8 cellular contexts compared by ENCODE assay signal in the genomic region with DNA sequence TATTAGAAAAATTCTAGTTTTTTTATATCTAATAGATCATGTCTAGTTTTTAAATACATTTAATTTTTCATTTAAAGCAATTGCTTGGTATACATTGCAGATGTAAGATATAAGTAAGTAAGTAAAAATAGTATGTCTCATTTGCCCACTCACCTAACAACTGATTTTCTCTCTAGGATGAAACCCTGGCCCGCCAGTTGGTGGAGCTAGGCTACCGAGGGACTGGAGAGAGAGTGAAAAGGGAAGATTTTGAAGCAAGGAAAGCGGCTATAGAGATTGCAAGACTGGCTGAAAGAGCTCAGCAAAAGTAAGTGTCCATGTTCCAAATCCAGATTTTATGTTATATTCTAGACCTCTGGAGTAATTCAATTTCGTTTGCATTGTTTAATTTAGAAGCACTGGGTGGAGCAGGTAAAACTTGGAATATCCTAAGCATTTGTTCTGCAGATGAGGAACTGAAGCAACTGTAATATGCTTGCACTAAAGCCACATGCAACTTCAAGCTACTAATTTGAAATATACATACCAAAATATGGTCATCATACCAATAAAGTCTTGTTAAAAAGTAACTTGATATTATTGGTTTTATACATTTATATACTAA. TPM values are rescaled to one million over a fixed set of nuclear protein-coding genes. Genes with fewer than 3 reads are reported as not detected.
DNase-seq lines count a peak whose midpoint lies in the region; ATAC-seq, FAIRE-seq and TF ChIP-seq lines count a peak whose summit lies in the region.

No MANE protein-coding gene starts in this region.

- H3K9me3 ChIP-seq in RWPE2 (ENCODE audit: severe bottlenecking), result no peaks in the 10 kb centered on the region

- no peak overlapping the region for H3K4me3 ChIP-seq in RWPE2 (ENCODE audit: severe bottlenecking)

- TF ChIP-seq POLR2A in GM12892 (IDR thresholded peaks at IDR 0.05; ENCODE audit: low read depth, low read length), result no peak

- DNase-seq in AG09319 (ENCODE audit: extremely low read depth, low read depth), result no peak
- DNase-seq in HT-29 (ENCODE audit: low spot score), result peak; percentile 76
- no peak for DNase-seq in RWPE2 (ENCODE audit: low spot score)
- DNase-seq in astrocyte of the hippocampus (ENCODE audit: low read depth, low spot score), result peak; percentile 64
- DNase-seq in left colon, result peak in 1 of 2 donors; percentile 49
- peak; percentile 54 for DNase-seq in stimulated activated CD8-positive, alpha-beta memory T cell treated with anti-CD3 and anti-CD28 coated beads, Interleukin-4, amount 100 ng/mL, for 48 hours
- DNase-seq in GM12892 (ENCODE audit: insufficient read length), result no peak

- no peak for FAIRE-seq in GM12892 (lab: Jason Lieb, UNC)

- no peaks in the 10 kb centered on the region for H3K36me3 ChIP-seq in RWPE2 (ENCODE audit: low read depth)

- peak; percentile 84 for TF ChIP-seq CTCF in AG09319 (IDR thresholded peaks at IDR 0.05; ENCODE audit: low read depth, low read length)
- peak; percentile 64 for TF ChIP-seq CTCF in GM12873 (IDR thresholded peaks at IDR 0.05; ENCODE audit: insufficient read depth, low read depth, low read length, missing control alignments)
- TF ChIP-seq CTCF in RWPE2 (IDR thresholded peaks at IDR 0.05; ENCODE audit: poor library complexity, severe bottlenecking), result peak; percentile 88

- H3K4me1 ChIP-seq in RWPE2 (ENCODE audit: insufficient read depth, poor library complexity, severe bottlenecking), result no peaks in the 10 kb centered on the region

- intact Hi-C loops in left colon (cut with DNase I, micrococcal nuclease), result loop anchor here in 1 of 2 donors (5.0 to 10.0 kb wide), 2 partner anchors 625 to 992 kb away; no protein-coding TSS in a partner anchor

- peak; percentile 70; the same call in 2 of the 3 replicates for ATAC-seq in RWPE2 (ENCODE audit: low read depth)
- ATAC-seq in left colon, result peak; percentile 71

- no peak overlapping the region for H3K27ac ChIP-seq in RWPE2 (ENCODE audit: poor library complexity, severe bottlenecking)

- H3K27me3 ChIP-seq in RWPE2 (ENCODE audit: insufficient read depth, poor library complexity, severe bottlenecking), result peaks cover 6% of the 10 kb centered on the region

RNA-seq across cellular contexts. Expression of gene CFAP299, which starts 27.1 kb away (rescaled TPM):
- not detected in 2 replicates for total RNA-seq in HT-29 (2014; rRNA removed; shearing (Covaris generic))
- total RNA-seq in left colon, result not detected
- polyA plus RNA-seq in GM12892 (2012; ENCODE audit: missing spikeins), result not detected

Comparison
In these comparisons a context has a peak if more than half of its experiments do, and no peak if none do; other contexts are left out.
1. DNase-seq: peak in HT-29 (single experiment), astrocyte of the hippocampus (single experiment) and stimulated activated CD8-positive, alpha-beta memory T cell treated with anti-CD3 and anti-CD28 coated beads, Interleukin-4, amount 100 ng/mL, for 48 hours (single experiment); none in AG09319 (single experiment), RWPE2 (single experiment) and GM12892 (single experiment).
2. Peak in every context shown above with its lines, with median percentiles within 50 percentile points of each other: CTCF ChIP-seq.